In the genomic region with DNA sequence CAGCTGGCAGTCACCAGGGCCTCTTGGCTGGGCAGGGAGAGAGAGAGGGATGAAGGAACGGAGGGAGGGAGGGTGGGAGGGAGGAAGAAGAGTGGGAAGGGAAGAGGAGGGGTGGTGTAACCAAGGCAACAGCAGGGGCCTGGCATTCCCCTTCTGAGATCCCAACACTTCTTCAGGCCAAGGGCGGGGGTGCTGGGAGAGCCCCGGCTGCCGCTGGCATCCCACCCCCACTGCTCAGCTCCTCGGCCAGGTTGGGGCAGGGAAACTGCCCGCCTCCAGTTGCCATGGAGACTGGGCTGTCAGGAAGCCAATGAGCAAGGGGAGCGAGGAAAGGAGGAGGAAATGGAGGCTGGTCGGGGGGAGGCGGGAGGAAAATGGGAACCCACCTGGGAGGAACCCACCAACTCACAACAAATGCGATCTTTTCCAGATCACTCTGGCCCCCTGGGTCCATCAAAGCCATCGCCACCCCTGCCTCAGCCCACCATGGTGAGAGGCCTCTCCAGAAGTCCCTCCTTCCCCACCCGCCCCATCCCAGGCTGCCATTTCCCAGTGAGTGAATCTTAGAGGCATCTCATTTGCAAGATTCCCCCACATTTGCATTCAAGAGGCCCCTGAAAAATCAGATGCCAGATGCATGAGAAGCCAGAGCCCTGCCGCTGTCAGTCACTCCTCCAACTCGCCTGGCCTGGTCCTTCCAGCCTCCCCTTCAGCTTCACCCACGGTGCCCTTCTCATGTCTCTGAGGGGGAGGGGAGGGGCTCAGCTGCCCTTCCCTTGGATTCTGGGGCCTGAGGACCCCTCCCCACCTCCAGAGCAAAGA, we compare ENCODE assay signal across 9 cellular contexts. TPM values are rescaled to one million over a fixed set of nuclear protein-coding genes. Genes with fewer than 3 reads are reported as not detected.
DNase-seq lines count a peak whose midpoint lies in the region; ATAC-seq and TF ChIP-seq lines count a peak whose summit lies in the region.
"Had no signal": no experiment of that assay in that cellular context is flagged by ENCODE, and none has a peak within 500 bp of the region (broad histone marks: within the 10 kb centered on the region; RNA-seq: fewer than 3 reads in every experiment).

No MANE protein-coding gene starts in this region.

- H3K27ac ChIP-seq in substantia nigra (ENCODE audit: low read depth, low read length, poor library complexity, severe bottlenecking), result peak overlapping the region; percentile 95

- peaks cover 57% of the 10 kb centered on the region for H3K4me1 Mint-ChIP-seq in WTC11

- H3K9me3 Mint-ChIP-seq in WTC11, result no peaks in the 10 kb centered on the region

- no peak for TF ChIP-seq CTCF in WTC11 (IDR thresholded peaks at IDR 0.05)

- ATAC-seq in WTC11 (peak; percentile 80), HG03097 (IDR thresholded peaks at IDR 0.05; ENCODE audit: low FRiP score, unreplicated experiment) (no peak)

- H3K27me3 Mint-ChIP-seq in WTC11 (ENCODE audit: low read depth), result peaks cover 21% of the 10 kb centered on the region

- peak overlapping the region; percentile 48 for H3K4me3 Mint-ChIP-seq in WTC11

- CTCF ChIA-PET in WTC11 (lab: Charles Lee), result interaction anchor here (0.8 to 2.2 kb wide), 7 partner anchors 10 to 121 kb away, joined by 3 to 14 read pairs (median 4); partner anchors contain the start of gene MAT2A

- no peaks in the 10 kb centered on the region for H3K36me3 Mint-ChIP-seq in WTC11

- POLR2A ChIA-PET in WTC11 (lab: Charles Lee), result interaction anchor here (0.6 to 2.0 kb wide), 10 partner anchors 9 to 121 kb away, joined by 3 to 25 read pairs (median 5); partner anchors contain the start of gene MAT2A

- H3K27ac Mint-ChIP-seq in WTC11, result no peak overlapping the region; the same call in 1 of the 2 replicates

- DNase-seq in NCI-H1092 treated with DMSO at 0.1 percent for 48 hours (lab: John Stamatoyannopoulos, UW), result peak; percentile 32
- peak; percentile 88 for DNase-seq in WTC11 (ENCODE audit: low spot score)
- DNase-seq in iPS-NIHi7 (ENCODE audit: extremely low spot score), result peak; percentile 92
- peak in 47 of 49 donors; percentile 26 to 93 (median 75) for DNase-seq in substantia nigra (lab: John Stamatoyannopoulos, UW)
- no peak for DNase-seq in D341Med (ENCODE audit: low spot score)
- no peak for DNase-seq in RKO (ENCODE audit: low spot score)
- DNase-seq: effector CD8-positive, alpha-beta T cell; GOT3 had no signal

TF ChIP-seq in WTC11, 78 proteins besides CTCF, POLR2A, EP300 and RAD21:
- TF ChIP-seq SP1 (CRISPR knock-in tag; conservative IDR thresholded peaks at IDR 0.05), result peak; percentile 19; the same call in 1 of the 2 replicates
- no peak for TF ChIP-seq ZNF512 (CRISPR knock-in tag; IDR thresholded peaks at IDR 0.05; ENCODE audit: borderline replicate concordance)

RNA-seq across cellular contexts. Expression of gene SH2D6, which starts 12.5 kb away (rescaled TPM):
- total RNA-seq in WTC11 (2021), result 0.50 to 1.2 TPM (median 0.94 TPM) in 3 replicates

RNA-seq across cellular contexts. Expression of gene CAPG, which starts 20.8 kb away (rescaled TPM):
- 117 to 139 TPM (median 131 TPM) in 3 replicates for total RNA-seq in WTC11 (2021)

Comparison
In these comparisons a context has a peak if more than half of its experiments do, and no peak if none do; other contexts are left out.
1. DNase-seq: peak in NCI-H1092 treated with DMSO at 0.1 percent for 48 hours (single experiment), WTC11 (single experiment), iPS-NIHi7 (single experiment) and substantia nigra (47 of 49); none in D341Med (single experiment) and RKO (single experiment).